Comparison of ENCODE assay signal across 10 cellular contexts in genomic region chr17:2068101-2068518, GRCh38. TPM values are rescaled to one million over a fixed set of nuclear protein-coding genes. Genes with fewer than 3 reads are reported as not detected.
DNase-seq lines count a peak whose midpoint lies in the region; TF ChIP-seq lines count a peak whose summit lies in the region.
"Had no signal": no experiment of that assay in that cellular context is flagged by ENCODE, and none has a peak within 500 bp of the region (broad histone marks: within the 10 kb centered on the region; RNA-seq: fewer than 3 reads in every experiment).

No MANE protein-coding gene starts in this region.

- H3K36me3 ChIP-seq in osteoblast (ENCODE audit: insufficient read depth, low read length) (peaks cover 18% of the 10 kb centered on the region), ovary (no peaks in the 10 kb centered on the region)

- 9 to 21% (median 17%) methylated on average over 6 of the region's 6 CpGs for WGBS in ovary, 3 donors

- H3K9me3 ChIP-seq in osteoblast (ENCODE audit: low read depth, low read length): no peaks in the 10 kb centered on the region
- no peaks in the 10 kb centered on the region for H3K9me3 ChIP-seq in ovary

- no peaks in the 10 kb centered on the region for H3K79me2 ChIP-seq in osteoblast (ENCODE audit: insufficient read depth, low read length)

- H3K4me2 ChIP-seq in osteoblast (ENCODE audit: insufficient read depth, low read length): peak overlapping the region; percentile 3

- H3K27ac ChIP-seq in dorsolateral prefrontal cortex (peak overlapping the region in 46 of 59 donors; percentile 9 to 83 (median 62)), osteoblast (ENCODE audit: low read depth, low read length) (peak overlapping the region; percentile 97), ovary (peak overlapping the region in 1 of 2 donors; percentile 49)

- H2AFZ ChIP-seq in osteoblast (ENCODE audit: low read length): no peak overlapping the region

- TF ChIP-seq CTCF in AG10803 (conservative IDR thresholded peaks at IDR 0.05; ENCODE audit: low read length) (peak; percentile 49), dorsolateral prefrontal cortex (IDR thresholded peaks at IDR 0.05 in 54 of 56, conservative IDR thresholded peaks at IDR 0.05 in 2 of 56; ENCODE audit: low read depth in 1 of 56, partially characterized antibody in 56 of 56) (no peak), osteoblast (IDR thresholded peaks at IDR 0.05; ENCODE audit: extremely low read depth, low read depth, low read length) (peak; percentile 48), ovary (IDR thresholded peaks at IDR 0.05) (no peak)

- H3K4me3 ChIP-seq in AG10803 (ENCODE audit: low read length): no peak overlapping the region
- no peak overlapping the region for H3K4me3 ChIP-seq in dorsolateral prefrontal cortex
- no peak overlapping the region for H3K4me3 ChIP-seq in osteoblast (ENCODE audit: insufficient read depth, low read length)
- H3K4me3 ChIP-seq in ovary: no peak overlapping the region

- DNase-seq in AG10803 (ENCODE audit: low read depth) (peak; percentile 96), M059J (ENCODE audit: low read depth) (peak; percentile 87), dorsolateral prefrontal cortex (no peak), osteoblast (ENCODE audit: insufficient read length, low spot score, missing footprints) (peak; percentile 87), ovary (no peak), OCI-M1 (lab: John Stamatoyannopoulos, UW) (no peak), pons (ENCODE audit: low spot score) (no peak)
- no peak for DNase-seq in stimulated activated naive CD4-positive, alpha-beta T cell (lab: John Stamatoyannopoulos, UW)
- DNase-seq: activated naive CD4-positive, alpha-beta T cell treated with anti-CD3 and anti-CD28 coated beads for 36 hours; NCI-H1417 treated with DMSO at 0.1 percent for 48 hours had no signal

- no peaks in the 10 kb centered on the region for H4K20me1 ChIP-seq in osteoblast (ENCODE audit: insufficient read depth, low read length)

- H3K27me3 ChIP-seq in dorsolateral prefrontal cortex (peaks cover 0 to under 1% (median 0%) of the 10 kb centered on the region in 45 donors), osteoblast (ENCODE audit: insufficient read depth, low read length) (no peaks in the 10 kb centered on the region), ovary (no peaks in the 10 kb centered on the region)

- intact Hi-C loops in dorsolateral prefrontal cortex (cut with DNase I): no loop called here
- intact Hi-C loops in ovary (cut with DNase I): no loop called here

- H3K4me1 ChIP-seq in osteoblast (ENCODE audit: insufficient read depth, low read length) (peaks cover 75% of the 10 kb centered on the region), ovary (ENCODE audit: insufficient read depth) (peaks cover 40% of the 10 kb centered on the region)

- no peak for TF ChIP-seq POLR2A in ovary (IDR thresholded peaks at IDR 0.05)

- no peak for TF ChIP-seq EP300 in ovary (IDR thresholded peaks at IDR 0.05)

RNA-seq across cellular contexts. Expression of gene HIC1, which starts 13.2 kb away (rescaled TPM):
- 2.2 and 3.7 TPM in 2 replicates for total RNA-seq in M059J (2014; rRNA removed; shearing (Covaris generic))
- 10 to 100 TPM in 18 of 120 experiments, 1 to 10 TPM in 102; 1.6 to 17.4 (median 6.5) TPM for total RNA-seq in dorsolateral prefrontal cortex
- total RNA-seq in osteoblast: 18.5 and 19.7 TPM in 2 replicates
- 100 to 1,000 TPM in 1 of 7 donors, 10 to 100 TPM in 6; 35.0 to 108 (median 68.0) TPM for total RNA-seq in ovary
- 10 to 100 TPM in 1 of 2 donors, 1 to 10 TPM in 1; 3.9 to 16.3 TPM for polyA plus RNA-seq in ovary

RNA-seq across cellular contexts. Expression of gene OVCA2, which starts 26.3 kb away (rescaled TPM):
- 18.9 and 24.0 TPM in 2 replicates for total RNA-seq in M059J (2014; rRNA removed; shearing (Covaris generic))
- total RNA-seq in dorsolateral prefrontal cortex (10 to 100 TPM in 108 of 120 experiments, 1 to 10 TPM in 12; 6.6 to 29.4 (median 16.4) TPM), osteoblast (59.0 and 61.3 TPM in 2 replicates), ovary (10 to 100 TPM; 19.1 to 26.4 (median 21.2) TPM)
- polyA plus RNA-seq in ovary: 10 to 100 TPM; 13.2 to 28.3 TPM

RNA-seq across cellular contexts. Expression of gene DPH1, which starts 38.2 kb away (rescaled TPM):
- total RNA-seq in M059J (2014; rRNA removed; shearing (Covaris generic)): 28.0 and 29.5 TPM in 2 replicates
- 100 to 1,000 TPM in 30 of 120 experiments, 10 to 100 TPM in 90; 57.6 to 158 (median 87.2) TPM for total RNA-seq in dorsolateral prefrontal cortex
- total RNA-seq in osteoblast: 52.7 and 63.7 TPM in 2 replicates
- total RNA-seq in ovary: 10 to 100 TPM; 42.4 to 77.7 (median 46.0) TPM
- 10 to 100 TPM; 27.5 to 47.2 TPM for polyA plus RNA-seq in ovary

RNA-seq across cellular contexts. Expression of gene RTN4RL1, which starts 43.0 kb away (rescaled TPM):
- total RNA-seq in M059J (2014; rRNA removed; shearing (Covaris generic)): 0.12 and 0.67 TPM in 2 replicates
- total RNA-seq in dorsolateral prefrontal cortex (10 to 100 TPM in 119 of 120 experiments, 1 to 10 TPM in 1; 4.8 to 43.6 (median 22.0) TPM), osteoblast (1.1 and 1.5 TPM in 2 replicates), ovary (1 to 10 TPM in 5 of 7 donors, under 1 TPM in 1, not detected in 1; 0.92 to 4.1 (median 1.9) TPM)
- under 1 TPM; 0.30 to 0.42 TPM for polyA plus RNA-seq in ovary

Comparison
In these comparisons a context has a peak if more than half of its experiments do, and no peak if none do; other contexts are left out.
1. DNase-seq: peak in AG10803 (single experiment), M059J (single experiment) and osteoblast (single experiment); none in dorsolateral prefrontal cortex (0 of 10), stimulated activated naive CD4-positive, alpha-beta T cell (0 of 6), ovary (0 of 5), OCI-M1 (single experiment) and pons (single experiment).
2. CTCF ChIP-seq: peak in AG10803 (single experiment) and osteoblast (single experiment); none in dorsolateral prefrontal cortex (0 of 56) and ovary (0 of 3).